ENCODE assay signal across 8 cellular contexts in the genomic region with DNA sequence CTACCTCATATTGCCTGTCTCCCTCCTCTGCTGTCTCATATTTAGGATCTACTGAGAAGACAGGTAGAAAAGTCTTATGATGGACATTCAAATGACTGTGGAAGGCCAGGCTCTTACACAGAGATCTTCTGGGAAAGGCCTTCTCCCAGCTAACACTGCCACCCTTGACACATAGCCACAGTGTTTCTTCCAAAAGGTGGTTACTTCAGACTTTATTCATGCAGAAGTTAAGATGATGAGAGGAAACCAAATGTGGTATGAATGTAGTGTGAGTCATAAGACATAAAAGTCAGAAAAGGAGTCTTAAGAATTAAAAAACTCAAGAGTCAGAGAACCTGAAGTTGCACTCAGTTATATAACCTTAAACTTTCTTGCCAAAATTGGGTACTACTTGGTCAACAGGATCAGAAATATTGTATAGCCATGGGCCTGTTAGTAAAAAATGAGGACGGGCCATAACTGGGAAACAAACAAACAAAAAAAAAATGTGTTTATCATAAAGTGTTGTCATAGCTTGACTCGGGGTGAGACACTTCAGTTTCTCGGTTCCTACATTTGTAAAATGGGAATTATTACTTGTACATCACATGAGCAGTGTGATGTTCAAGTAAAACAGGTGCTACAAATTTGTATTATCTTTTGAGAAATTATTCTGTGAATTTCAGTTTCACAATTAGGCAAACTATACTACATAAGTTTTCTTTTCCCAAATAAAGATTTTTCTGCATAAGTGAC. TPM values are rescaled to one million over a fixed set of nuclear protein-coding genes. Genes with fewer than 3 reads are reported as not detected.
DNase-seq lines count a peak whose midpoint lies in the region; TF ChIP-seq lines count a peak whose summit lies in the region.

No MANE protein-coding gene starts in this region.

- intact Hi-C loops in CD14-positive monocyte (cut with micrococcal nuclease): loop anchor here (5.0 kb wide), 1 partner anchor 61 kb away; no protein-coding TSS in a partner anchor

- H3K4me1 Mint-ChIP-seq in CD14-positive monocyte (peaks cover 65% of the 10 kb centered on the region), glutamatergic neuron (ENCODE audit: low read depth, unreplicated experiment) (peaks cover 12% of the 10 kb centered on the region)
- H3K4me1 Mint-ChIP-seq in stimulated activated naive CD8-positive, alpha-beta T cell treated with anti-CD3 and anti-CD28 coated beads, Interleukin-15, Interleukin-2, amounts not matched to agents 100 ng/mL and 50 ng/mL, for 24 hours (ENCODE audit: low read depth): peaks cover 71% of the 10 kb centered on the region

- H3K9me3 Mint-ChIP-seq in CD14-positive monocyte (no peaks in the 10 kb centered on the region), glutamatergic neuron (ENCODE audit: unreplicated experiment) (no peaks in the 10 kb centered on the region)
- H3K9me3 Mint-ChIP-seq in stimulated activated naive CD8-positive, alpha-beta T cell treated with anti-CD3 and anti-CD28 coated beads, Interleukin-15, Interleukin-2, amounts not matched to agents 100 ng/mL and 50 ng/mL, for 24 hours: no peaks in the 10 kb centered on the region

- TF ChIP-seq CTCF in CD14-positive monocyte (IDR thresholded peaks at IDR 0.05) (no peak), GM20000 (IDR thresholded peaks at IDR 0.05; ENCODE audit: extremely low read depth, missing control alignments) (no peak), glutamatergic neuron (IDR thresholded peaks at IDR 0.05; ENCODE audit: partially characterized antibody, unreplicated experiment) (no peak)

- H3K27ac Mint-ChIP-seq in CD14-positive monocyte (peak overlapping the region; percentile 79 to 95 (median 91)), glutamatergic neuron (ENCODE audit: unreplicated experiment) (no peak overlapping the region)
- H3K27ac Mint-ChIP-seq in stimulated activated naive CD8-positive, alpha-beta T cell treated with anti-CD3 and anti-CD28 coated beads, Interleukin-15, Interleukin-2, amounts not matched to agents 100 ng/mL and 50 ng/mL, for 24 hours: peak overlapping the region; percentile 100

- DNase-seq in CD14-positive monocyte (ENCODE audit: low spot score): no peak
- DNase-seq in GM20000 (ENCODE audit: low spot score): peak; percentile 44
- DNase-seq in KG1 (lab: John Stamatoyannopoulos, UW): peak; percentile 71
- DNase-seq in activated T-cell treated with anti-CD3 and anti-CD28 coated beads, Interleukin-2, amount 50 U/mL, for 48 hours: peak; percentile 38 to 47
- peak; percentile 86 for DNase-seq in iris pigment epithelial cell (ENCODE audit: low read depth)
- DNase-seq in glutamatergic neuron: no peak
- no peak for DNase-seq in hypothalamus (lab: John Stamatoyannopoulos, UW)

- H3K4me3 Mint-ChIP-seq in CD14-positive monocyte (peak overlapping the region; percentile 78 to 86), glutamatergic neuron (ENCODE audit: unreplicated experiment) (no peak overlapping the region)
- H3K4me3 Mint-ChIP-seq in stimulated activated naive CD8-positive, alpha-beta T cell treated with anti-CD3 and anti-CD28 coated beads, Interleukin-15, Interleukin-2, amounts not matched to agents 100 ng/mL and 50 ng/mL, for 24 hours: peak overlapping the region; percentile 84

- H3K27me3 Mint-ChIP-seq in CD14-positive monocyte (ENCODE audit: low read depth in 3 of 3): no peaks in the 10 kb centered on the region
- H3K27me3 Mint-ChIP-seq in stimulated activated naive CD8-positive, alpha-beta T cell treated with anti-CD3 and anti-CD28 coated beads, Interleukin-15, Interleukin-2, amounts not matched to agents 100 ng/mL and 50 ng/mL, for 24 hours: no peaks in the 10 kb centered on the region
- H3K27me3 Mint-ChIP-seq in glutamatergic neuron (ENCODE audit: unreplicated experiment): no peaks in the 10 kb centered on the region

- peaks cover 0 to 2% of the 10 kb centered on the region in 2 donors for H3K36me3 Mint-ChIP-seq in CD14-positive monocyte
- peaks cover 7% of the 10 kb centered on the region for H3K36me3 Mint-ChIP-seq in stimulated activated naive CD8-positive, alpha-beta T cell treated with anti-CD3 and anti-CD28 coated beads, Interleukin-15, Interleukin-2, amounts not matched to agents 100 ng/mL and 50 ng/mL, for 24 hours (ENCODE audit: low read depth)
- H3K36me3 Mint-ChIP-seq in glutamatergic neuron (ENCODE audit: unreplicated experiment): peaks cover 4% of the 10 kb centered on the region

RNA-seq across cellular contexts. Expression of a gene that starts 1.2 kb away (rescaled TPM):
- polyA plus RNA-seq in CD14-positive monocyte: 1 to 10 TPM; 5.7 to 8.2 TPM
- total RNA-seq in glutamatergic neuron (ENCODE audit: unreplicated experiment): 22.1 TPM

Comparison
In these comparisons a context has a peak if more than half of its experiments do, and no peak if none do; other contexts are left out.
1. DNase-seq: peak in GM20000 (single experiment), KG1 (single experiment), activated T-cell treated with anti-CD3 and anti-CD28 coated beads, Interleukin-2, amount 50 U/mL, for 48 hours (2 of 2) and iris pigment epithelial cell (single experiment); none in CD14-positive monocyte (single experiment), glutamatergic neuron (single experiment) and hypothalamus (0 of 51).